14 cellular contexts compared by ENCODE assay signal in genomic region chr3:133843634-133844033, GRCh38. TPM values are rescaled to one million over a fixed set of nuclear protein-coding genes. Genes with fewer than 3 reads are reported as not detected.
DNase-seq lines count a peak whose midpoint lies in the region; ATAC-seq and TF ChIP-seq lines count a peak whose summit lies in the region.
"Had no signal": no experiment of that assay in that cellular context is flagged by ENCODE, and none has a peak within 500 bp of the region (broad histone marks: within the 10 kb centered on the region; RNA-seq: fewer than 3 reads in every experiment).

No MANE protein-coding gene starts in this region.

- H3K27ac ChIP-seq in sigmoid colon: no peak overlapping the region

- peaks cover 6% of the 10 kb centered on the region for H3K9me3 Mint-ChIP-seq in glutamatergic neuron (ENCODE audit: unreplicated experiment)
- H3K9me3 Mint-ChIP-seq: CD4-positive, alpha-beta T cell had no signal

- H3K4me3 ChIP-seq in foreskin fibroblast (ENCODE audit: low read depth in 1 of 2, low read length in 2 of 2) (no peak overlapping the region), sigmoid colon (no peak overlapping the region)

- no peak overlapping the region for H3K27ac Mint-ChIP-seq in glutamatergic neuron (ENCODE audit: unreplicated experiment)
- H3K27ac Mint-ChIP-seq: CD4-positive, alpha-beta T cell had no signal

- no peak for TF ChIP-seq POLR2A in sigmoid colon (IDR thresholded peaks at IDR 0.05)

- 85 to 88% methylated on average over 7 of the region's 7 CpGs for WGBS in sigmoid colon, 2 donors

- no peak overlapping the region for H3K4me3 Mint-ChIP-seq in glutamatergic neuron (ENCODE audit: unreplicated experiment)
- H3K4me3 Mint-ChIP-seq: CD4-positive, alpha-beta T cell had no signal

- DNase-seq in GM03348 (ENCODE audit: low spot score): peak; percentile 27
- DNase-seq in RPMI7951 (ENCODE audit: low read depth): peak; percentile 92
- peak; percentile 63 to 66 for DNase-seq in foreskin fibroblast
- peak; percentile 33 for DNase-seq in sigmoid colon
- no peak for DNase-seq in cortex of kidney (lab: John Stamatoyannopoulos, UW)
- no peak for DNase-seq in left colon
- DNase-seq in glutamatergic neuron: no peak
- DNase-seq: caudate nucleus; CD4-positive, alpha-beta T cell; kidney; NCI-H1417 treated with DMSO at 0.1 percent for 48 hours; NCI-H345; stimulated activated CD4-positive, alpha-beta T cell treated with anti-CD3 and anti-CD28 coated beads, Interleukin-2, amount 100 ng/mL, for 24 hours; stimulated activated CD8-positive, alpha-beta memory T cell treated with anti-CD3 and anti-CD28 coated beads, Interleukin-4, amount 100 ng/mL, for 48 hours had no signal

- intact Hi-C loops in sigmoid colon (cut with DNase I) (no loop called here), left colon (cut with DNase I, micrococcal nuclease) (no loop called here)

- TF ChIP-seq EP300 in sigmoid colon (IDR thresholded peaks at IDR 0.05): no peak

- H3K27me3 Mint-ChIP-seq in glutamatergic neuron (ENCODE audit: unreplicated experiment): peaks cover 3% of the 10 kb centered on the region
- H3K27me3 Mint-ChIP-seq: CD4-positive, alpha-beta T cell had no signal

- no peaks in the 10 kb centered on the region for H3K4me1 Mint-ChIP-seq in glutamatergic neuron (ENCODE audit: low read depth, unreplicated experiment)

- no peaks in the 10 kb centered on the region for H3K4me1 ChIP-seq in sigmoid colon

- no peaks in the 10 kb centered on the region for H3K9me3 ChIP-seq in sigmoid colon

- H3K36me3 ChIP-seq in sigmoid colon: peaks cover 0 to 8% (median 3%) of the 10 kb centered on the region in 4 donors

- no peak for ATAC-seq in left colon

- TF ChIP-seq CTCF in foreskin fibroblast (IDR thresholded peaks at IDR 0.05; ENCODE audit: low read depth, low read length): no peak
- no peak for TF ChIP-seq CTCF in sigmoid colon (IDR thresholded peaks at IDR 0.05)
- TF ChIP-seq CTCF in glutamatergic neuron (IDR thresholded peaks at IDR 0.05; ENCODE audit: partially characterized antibody, unreplicated experiment): no peak

- no peaks in the 10 kb centered on the region for H3K27me3 ChIP-seq in sigmoid colon

- H3K36me3 Mint-ChIP-seq in glutamatergic neuron (ENCODE audit: unreplicated experiment): no peaks in the 10 kb centered on the region

RNA-seq across cellular contexts. Expression of gene SRPRB, which starts 38.0 kb away (rescaled TPM):
- 42.3 and 57.7 TPM in 2 replicates for total RNA-seq in RPMI7951 (2014; rRNA removed; shearing (Covaris generic))
- total RNA-seq in sigmoid colon: 10 to 100 TPM; 10.8 to 20.0 (median 15.8) TPM
- polyA plus RNA-seq in sigmoid colon: 10 to 100 TPM in 1 of 3 donors, 1 to 10 TPM in 2; 4.2 to 33.3 (median 5.5) TPM
- total RNA-seq in left colon: 10 to 100 TPM; 35.6 to 39.3 TPM
- 47.2 TPM for total RNA-seq in glutamatergic neuron (ENCODE audit: unreplicated experiment)

RNA-seq across cellular contexts. Expression of gene RAB6B, which starts 52.0 kb away (rescaled TPM):
- 0.12 and 0.29 TPM in 2 replicates for total RNA-seq in RPMI7951 (2014; rRNA removed; shearing (Covaris generic))
- 1 to 10 TPM; 4.3 to 8.0 (median 5.5) TPM for total RNA-seq in sigmoid colon
- 10 to 100 TPM in 1 of 3 donors, 1 to 10 TPM in 1, under 1 TPM in 1; 0.60 to 19.7 (median 5.1) TPM for polyA plus RNA-seq in sigmoid colon
- total RNA-seq in left colon: 1 to 10 TPM; 3.3 to 8.3 TPM
- 222 TPM for total RNA-seq in glutamatergic neuron (ENCODE audit: unreplicated experiment)
- total RNA-seq: CD4-positive, alpha-beta T cell had no signal

Comparison
In these comparisons a context has a peak if more than half of its experiments do, and no peak if none do; other contexts are left out.
1. DNase-seq: peak in GM03348 (single experiment), RPMI7951 (single experiment), foreskin fibroblast (2 of 2) and sigmoid colon (single experiment); none in cortex of kidney (single experiment), left colon (0 of 2) and glutamatergic neuron (single experiment).
2. RNA of gene RAB6B, which starts 52.0 kb away (total RNA-seq): 222 TPM in glutamatergic neuron (single experiment); 3.3 to 8.3 TPM in left colon, 4.3 to 8.0 TPM in sigmoid colon and 0.12 to 0.29 TPM in RPMI7951; every median in the first group is over 10 times any median in the second.